Comparison of ENCODE assay signal across 8 cellular contexts in the genomic region with DNA sequence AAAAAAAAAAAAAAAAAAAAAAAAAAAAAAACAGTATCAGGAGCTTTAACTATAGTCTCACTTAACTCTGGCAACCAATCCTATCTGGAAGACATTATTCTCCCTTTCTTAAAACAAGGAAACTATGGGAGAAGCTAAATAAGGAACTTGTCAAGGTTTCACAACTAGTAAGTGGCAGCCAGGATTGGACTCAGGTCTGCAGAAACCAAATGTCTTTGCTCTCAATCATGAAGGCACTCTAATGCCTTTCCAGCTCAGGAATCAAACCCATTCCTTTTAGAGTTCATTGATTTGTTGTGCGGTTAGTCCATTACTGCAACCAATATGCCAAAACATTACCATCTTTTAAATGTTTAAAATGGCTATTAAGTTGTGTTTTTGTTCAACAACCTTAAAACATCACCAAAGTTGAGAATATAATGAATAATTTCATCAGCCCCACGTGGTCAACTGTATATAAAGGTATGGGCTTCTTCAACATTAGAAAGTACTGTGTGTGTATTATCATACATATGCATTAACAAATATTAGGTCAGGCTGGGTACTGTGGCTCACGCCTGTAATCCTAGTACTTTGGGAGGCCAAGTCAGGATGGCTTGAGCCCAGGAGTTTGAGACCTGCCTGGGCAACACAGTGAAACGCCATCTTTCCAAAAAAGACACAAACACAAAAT. TPM values are rescaled to one million over a fixed set of nuclear protein-coding genes. Genes with fewer than 3 reads are reported as not detected.
A peak's percentile ranks its signal among the peaks of the same experiment; 100 is the strongest.
DNase-seq lines count a peak whose midpoint lies in the region; ATAC-seq and TF ChIP-seq lines count a peak whose summit lies in the region.

No MANE protein-coding gene starts in this region.

- H3K27ac ChIP-seq in CD8-positive, alpha-beta T cell (ENCODE audit: low read depth, low read length): peak overlapping the region; percentile 84

- CTCF ChIA-PET in CD8-positive, alpha-beta T cell (lab: Charles Lee): no interaction called here

- POLR2A ChIA-PET in CD8-positive, alpha-beta T cell (lab: Charles Lee): interaction anchor here (0.8 kb wide), 1 partner anchor 49 kb away, joined by 3 read pairs; a partner anchor contains a TSS

- H3K36me3 Mint-ChIP-seq in CD8-positive, alpha-beta T cell: peaks cover 25% of the 10 kb centered on the region
- peaks cover 23% of the 10 kb centered on the region for H3K36me3 Mint-ChIP-seq in central memory CD8-positive, alpha-beta T cell (ENCODE audit: insufficient read depth)
- no peaks in the 10 kb centered on the region for H3K36me3 Mint-ChIP-seq in nephron (ENCODE audit: low read depth)

- no peak for DNase-seq in CD8-positive, alpha-beta T cell
- DNase-seq in MG63 (no peak), GM20000 (ENCODE audit: low spot score) (no peak), amniotic stem cell (lab: John Stamatoyannopoulos, UW) (no peak), D341Med (ENCODE audit: low spot score) (no peak)
- DNase-seq in central memory CD8-positive, alpha-beta T cell (ENCODE audit: low spot score in 2 of 2): no peak
- DNase-seq in effector CD8-positive, alpha-beta T cell (lab: John Stamatoyannopoulos, UW): no peak

- H3K27me3 Mint-ChIP-seq in CD8-positive, alpha-beta T cell (ENCODE audit: low read depth): no peaks in the 10 kb centered on the region
- no peaks in the 10 kb centered on the region for H3K27me3 Mint-ChIP-seq in central memory CD8-positive, alpha-beta T cell
- no peaks in the 10 kb centered on the region for H3K27me3 Mint-ChIP-seq in nephron (ENCODE audit: low read depth)

- intact Hi-C loops in CD8-positive, alpha-beta T cell (cut with DNase I, micrococcal nuclease): loop anchor here in 1 of 2 experiments (5.0 kb wide), 2 partner anchors 873 to 1763 kb away; a partner anchor contains a TSS

- no peak for ATAC-seq in CD8-positive, alpha-beta T cell
- no peak for ATAC-seq in central memory CD8-positive, alpha-beta T cell (replicated peaks; ENCODE audit: extremely low read depth, poor library complexity, severe bottlenecking)

- peak overlapping the region; percentile 94 for H3K27ac Mint-ChIP-seq in CD8-positive, alpha-beta T cell
- peak overlapping the region; percentile 87 for H3K27ac Mint-ChIP-seq in central memory CD8-positive, alpha-beta T cell (ENCODE audit: low read depth)
- peak overlapping the region in 2 of 3 experiments; percentile 39 to 81 for H3K27ac Mint-ChIP-seq in nephron

- H3K4me3 ChIP-seq in CD8-positive, alpha-beta T cell (ENCODE audit: low read depth, low read length): peak overlapping the region; percentile 89
- H3K4me3 ChIP-seq in MG63: peak overlapping the region; percentile 89

- H3K9me3 ChIP-seq in CD8-positive, alpha-beta T cell (ENCODE audit: low read length): no peaks in the 10 kb centered on the region
- H3K9me3 ChIP-seq in MG63: no peaks in the 10 kb centered on the region

- H3K4me1 ChIP-seq in CD8-positive, alpha-beta T cell (ENCODE audit: insufficient read depth, low read length): peaks cover 27% of the 10 kb centered on the region

- no peak for TF ChIP-seq CTCF in CD8-positive, alpha-beta T cell (IDR thresholded peaks at IDR 0.05)
- no peak for TF ChIP-seq CTCF in nephron (IDR thresholded peaks at IDR 0.05; ENCODE audit: unreplicated experiment in 3 of 3)
- no peak for TF ChIP-seq CTCF in GM20000 (IDR thresholded peaks at IDR 0.05; ENCODE audit: extremely low read depth, missing control alignments)

- peaks cover 39% of the 10 kb centered on the region for H3K4me1 Mint-ChIP-seq in CD8-positive, alpha-beta T cell (ENCODE audit: low read depth)
- peaks cover 22% of the 10 kb centered on the region for H3K4me1 Mint-ChIP-seq in central memory CD8-positive, alpha-beta T cell
- H3K4me1 Mint-ChIP-seq in nephron: peaks cover 19% of the 10 kb centered on the region

- peak overlapping the region; percentile 95 for H3K4me3 Mint-ChIP-seq in CD8-positive, alpha-beta T cell
- peak overlapping the region; percentile 84 for H3K4me3 Mint-ChIP-seq in central memory CD8-positive, alpha-beta T cell
- peak overlapping the region; percentile 92 to 93 (median 93) for H3K4me3 Mint-ChIP-seq in nephron

- peaks cover 2% of the 10 kb centered on the region for H3K36me3 ChIP-seq in CD8-positive, alpha-beta T cell (ENCODE audit: insufficient read depth, low read length)
- H3K36me3 ChIP-seq in MG63: peaks cover 40% of the 10 kb centered on the region

- H3K9me3 Mint-ChIP-seq in CD8-positive, alpha-beta T cell: no peaks in the 10 kb centered on the region
- H3K9me3 Mint-ChIP-seq in central memory CD8-positive, alpha-beta T cell: no peaks in the 10 kb centered on the region
- H3K9me3 Mint-ChIP-seq in nephron: no peaks in the 10 kb centered on the region

- no peaks in the 10 kb centered on the region for H3K27me3 ChIP-seq in CD8-positive, alpha-beta T cell (ENCODE audit: insufficient read depth, low read length)
- H3K27me3 ChIP-seq in MG63: no peaks in the 10 kb centered on the region

RNA-seq across cellular contexts. Expression of a gene that starts 1.5 kb away (rescaled TPM):
- 10 to 100 TPM; 42.8 to 44.2 TPM for total RNA-seq in CD8-positive, alpha-beta T cell
- total RNA-seq in MG63 (2014; rRNA removed; shearing (Covaris generic); ENCODE audit: low replicate concordance): 95.3 and 106 TPM in 2 replicates

RNA-seq across cellular contexts. Expression of a gene that starts 44.8 kb away (rescaled TPM):
- total RNA-seq in CD8-positive, alpha-beta T cell: 1 to 10 TPM; 2.9 to 3.2 TPM
- 24.3 and 42.0 TPM in 2 replicates for total RNA-seq in MG63 (2014; rRNA removed; shearing (Covaris generic); ENCODE audit: low replicate concordance)

RNA-seq across cellular contexts. Expression of a gene that starts 49.1 kb away (rescaled TPM):
- total RNA-seq in CD8-positive, alpha-beta T cell: 10 to 100 TPM; 14.4 to 16.2 TPM
- total RNA-seq in MG63 (2014; rRNA removed; shearing (Covaris generic); ENCODE audit: low replicate concordance): 152 and 189 TPM in 2 replicates
